ENCODE assay signal across 8 cellular contexts in genomic region chr6:53544500-53545308, GRCh38. TPM values are rescaled to one million over a fixed set of nuclear protein-coding genes. Genes with fewer than 3 reads are reported as not detected.
DNase-seq lines count a peak whose midpoint lies in the region; ATAC-seq, FAIRE-seq and TF ChIP-seq lines count a peak whose summit lies in the region.

Gene GCLC (minus strand): TSS chr6:53545101. CDS start chr6:53544645, 456 bp downstream.

- H3K4me3 ChIP-seq in HUES6 (ENCODE audit: low read depth, low read length) (peak within 1 kb of the TSS; percentile 93), OCI-LY1 (ENCODE audit: low read depth, low read length, poor library complexity, severe bottlenecking) (peak within 1 kb of the TSS; percentile 76), mononuclear cell (ENCODE audit: low read length) (peak within 1 kb of the TSS; percentile 78)

- H3K4me1 ChIP-seq in HUES6 (ENCODE audit: control insufficient read depth, insufficient read depth, low read length), result peaks cover 29% of the 10 kb centered on the region
- H3K4me1 ChIP-seq in OCI-LY1 (ENCODE audit: insufficient read depth, low read length, severe bottlenecking), result peaks cover 54% of the 10 kb centered on the region
- H3K4me1 ChIP-seq in mononuclear cell (ENCODE audit: insufficient read depth, low read length), result peaks cover 39% of the 10 kb centered on the region

- H3K27ac ChIP-seq in HUES6 (ENCODE audit: low read depth, low read length) (peak within 1 kb of the TSS; percentile 63; the same call in 1 of the 2 replicates), OCI-LY1 (ENCODE audit: low read depth, low read length, poor library complexity, severe bottlenecking) (peak within 1 kb of the TSS; percentile 71)

- H3K36me3 ChIP-seq in HUES6 (ENCODE audit: control insufficient read depth, insufficient read depth, low read length) (no peaks in the 10 kb centered on the region), OCI-LY1 (ENCODE audit: insufficient read depth, low read length) (peaks cover 5% of the 10 kb centered on the region; the same call in 1 of the 2 replicates)

- H3K27me3 ChIP-seq in HUES6 (ENCODE audit: control insufficient read depth, insufficient read depth, low read length) (peaks cover 20% of the 10 kb centered on the region), OCI-LY1 (ENCODE audit: insufficient read depth, low read length) (no peaks in the 10 kb centered on the region), mononuclear cell (ENCODE audit: insufficient read depth, low read length) (no peaks in the 10 kb centered on the region)

- H3K9ac ChIP-seq in HUES6 (ENCODE audit: low read length) (peak within 1 kb of the TSS; percentile 76), OCI-LY1 (ENCODE audit: low read length) (peak within 1 kb of the TSS; percentile 79)

- H3K9me3 ChIP-seq in HUES6 (ENCODE audit: control insufficient read depth, insufficient read depth, low read depth, low read length) (no peaks in the 10 kb centered on the region; the same call in 1 of the 2 replicates), OCI-LY1 (ENCODE audit: low read length) (no peaks in the 10 kb centered on the region), mononuclear cell (ENCODE audit: low read depth, low read length) (no peaks in the 10 kb centered on the region)

- peak; percentile 56 for ATAC-seq in GM21390 (IDR thresholded peaks at IDR 0.05; ENCODE audit: unreplicated experiment)

- TF ChIP-seq CTCF in D721Med (IDR thresholded peaks at IDR 0.05; ENCODE audit: insufficient read depth, missing control alignments) (peak; percentile 49), OCI-LY1 (IDR thresholded peaks at IDR 0.05; ENCODE audit: low read length) (peak; percentile 66)

- FAIRE-seq in D721Med (lab: Jason Lieb, UNC), result no peak

- H2AFZ ChIP-seq in OCI-LY1 (ENCODE audit: low read length), result no peak within 1 kb of the TSS

- H3F3A ChIP-seq in OCI-LY1 (ENCODE audit: insufficient read depth, low read length), result no peaks in the 10 kb centered on the region

- H3K4me2 ChIP-seq in OCI-LY1 (ENCODE audit: low read length), result peak within 1 kb of the TSS; percentile 95

- no peaks in the 10 kb centered on the region for H4K20me1 ChIP-seq in OCI-LY1 (ENCODE audit: insufficient read depth, low read length)

- no peaks in the 10 kb centered on the region for H3K9me2 ChIP-seq in OCI-LY1 (ENCODE audit: low read depth, low read length)

- peaks cover 37% of the 10 kb centered on the region for H3K79me2 ChIP-seq in OCI-LY1 (ENCODE audit: insufficient read depth, low read length)

- DNase-seq in D721Med (ENCODE audit: insufficient read length, low spot score) (peak; percentile 88), epidermal melanocyte (ENCODE audit: insufficient read length, low spot score) (peak; percentile 89)
- peak; percentile 93 for DNase-seq in activated CD8-positive, alpha-beta memory T cell treated with anti-CD3 and anti-CD28 coated beads, Interleukin-2, amount 50 U/mL, for 48 hours
- DNase-seq in stimulated activated CD8-positive, alpha-beta memory T cell treated with anti-CD3 and anti-CD28 coated beads, Interleukin-4, amount 100 ng/mL, for 1 hour (ENCODE audit: low read depth in 2 of 2, low spot score in 1 of 2), result peak; percentile 69 to 75

RNA-seq across cellular contexts. Expression of gene GCLC, which starts in this region (rescaled TPM):
- total RNA-seq in mononuclear cell, result 19.5 TPM

Comparison
In these comparisons a context has a peak if more than half of its experiments do, and no peak if none do; other contexts are left out.
1. Peak in every context shown above with its lines: DNase-seq, ATAC-seq, H3K4me3 ChIP-seq and H3K27ac ChIP-seq.